Comparison of ENCODE assay signal across 20 cellular contexts in the genomic region with DNA sequence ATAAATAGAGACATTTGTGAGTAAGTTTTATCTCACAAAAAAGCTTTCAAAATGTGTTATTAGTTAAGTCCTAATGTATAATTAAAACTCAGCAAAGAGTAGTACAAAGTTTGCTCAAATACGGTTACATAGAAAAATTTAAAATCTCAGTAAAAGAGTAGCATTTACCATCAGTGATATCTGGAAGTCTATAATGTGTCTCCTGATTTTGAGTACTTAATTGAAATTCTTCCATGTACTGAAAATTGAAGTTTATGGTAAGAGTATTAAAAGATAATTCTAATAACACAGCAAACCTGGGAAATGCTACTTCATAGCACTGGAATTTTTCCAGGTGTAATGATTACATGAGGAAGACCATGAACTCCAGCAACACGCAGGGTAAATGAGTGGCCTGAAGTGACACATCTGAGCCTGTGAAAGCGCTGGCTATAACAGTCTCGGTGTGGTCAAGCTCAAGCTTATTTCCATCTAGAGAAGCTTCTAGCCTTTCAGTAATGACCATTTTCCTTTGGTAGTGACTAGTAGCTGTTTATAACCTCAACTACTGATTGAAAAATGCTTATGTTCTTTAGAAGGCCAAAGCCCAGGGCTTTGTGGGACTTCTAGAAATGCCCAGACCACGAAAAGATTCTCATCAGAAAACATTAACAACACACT.
DNase-seq lines count a peak whose midpoint lies in the region; ATAC-seq, FAIRE-seq and TF ChIP-seq lines count a peak whose summit lies in the region.
"Had no signal": no experiment of that assay in that cellular context is flagged by ENCODE, and none has a peak within 500 bp of the region (broad histone marks: within the 10 kb centered on the region; RNA-seq: fewer than 3 reads in every experiment).

No MANE protein-coding gene starts in this region.

- TF ChIP-seq EP300 in HepG2 (IDR thresholded peaks at IDR 0.05; ENCODE audit: low read depth in 2 of 2, low read length in 2 of 2) (peak in 1 of 2 experiments; percentile 67; a peak in 2 of 4 replicates), HepG2 (CRISPR knock-in tag; IDR thresholded peaks at IDR 0.05; ENCODE audit: borderline replicate concordance) (peak; percentile 31; the same call in 1 of the 2 replicates)

- no peak overlapping the region for H3K4me3 Mint-ChIP-seq in endothelial cell (ENCODE audit: unreplicated experiment)
- H3K4me3 Mint-ChIP-seq: H9 had no signal

- in situ Hi-C loops in HepG2 (cut with HindIII; ENCODE audit: extremely low pct_ligation_motif_present, low pct_unique_long_range_greater_than_20kb): loop anchor here (5.0 kb wide), 1 partner anchor 87 kb away; no protein-coding TSS in a partner anchor

- peaks cover 67% of the 10 kb centered on the region for H3K4me1 ChIP-seq in HepG2 (ENCODE audit: insufficient read depth, low read length)
- H3K4me1 ChIP-seq in smooth muscle cell (ENCODE audit: low read depth): peaks cover 24% of the 10 kb centered on the region
- H3K4me1 ChIP-seq: Peyer's patch had no signal

- CTCF ChIA-PET in HepG2 (lab: Yijun Ruan, JAX; ENCODE audit: low intra/inter-chr PET ratio, low total read pairs): no interaction called here

- 31% methylated on average over 5 of the region's 5 CpGs for WGBS in HepG2 (ENCODE audit: low lambda C conversion rate)
- 73% methylated on average over 5 of the region's 5 CpGs for WGBS in smooth muscle cell (ENCODE audit: low lambda C conversion rate)

- BruUV-seq in HepG2 (replicated peaks; lab: Mats Ljungman, UMichigan): no TSS peak

- H3K4me3 ChIP-seq in HepG2 (replicated peaks in 1 of 3; ENCODE audit: insufficient read depth in 1 of 3, low read depth in 2 of 3, low read length in 3 of 3): peak overlapping the region in 2 of 3 experiments; percentile 25 to 30; a peak in 3 of 6 replicates
- no peak overlapping the region for H3K4me3 ChIP-seq in smooth muscle cell
- H3K4me3 ChIP-seq: Peyer's patch had no signal

- 0 out of 2 replicates have a peak, but pooled peaks have one; percentile 21 for TF ChIP-seq RAD21 in HepG2 (CRISPR knock-in tag; IDR thresholded peaks at IDR 0.05)

- H3K27me3 ChIP-seq in HepG2 (ENCODE audit: control insufficient read depth in 1 of 2, insufficient read depth in 2 of 2, low read length in 2 of 2) (no peaks in the 10 kb centered on the region), smooth muscle cell (ENCODE audit: low read depth) (no peaks in the 10 kb centered on the region)
- H3K27me3 ChIP-seq: Peyer's patch had no signal

- ATAC-seq in HepG2: peak; percentile 98
- no peak for ATAC-seq in HG02642 (IDR thresholded peaks at IDR 0.05; ENCODE audit: poor library complexity, unreplicated experiment)
- ATAC-seq: Right ventricle myocardium inferior had no signal

- DNase-seq in HuH-7.5 (ENCODE audit: low spot score): peak; percentile 29
- DNase-seq in endothelial cell (ENCODE audit: low spot score): no peak
- DNase-seq in HepG2 (ENCODE audit: low spot score): peak; percentile 87
- DNase-seq in smooth muscle cell (lab: John Stamatoyannopoulos, UW; ENCODE audit: unreplicated experiment): no peak
- no peak for DNase-seq in HPDE6-E6E7 (ENCODE audit: extremely low spot score)
- DNase-seq in mucosa of gallbladder (ENCODE audit: low spot score): no peak
- DNase-seq: AML-193, H9, KBM-7, NCI-H1105 treated with DMSO at 0.1 percent for 48 hours, NCI-H1694, NCI-H2081 treated with DMSO at 0.1 percent for 48 hours, NCI-H446 treated with DMSO at 0.1 percent for 48 hours, NCI-H69, Peyer's patch had no signal

- no peaks in the 10 kb centered on the region for H3K36me3 ChIP-seq in HepG2 (replicated peaks in 1 of 2; ENCODE audit: control insufficient read depth in 1 of 2, insufficient read depth in 2 of 2, low read length in 2 of 2)
- no peaks in the 10 kb centered on the region for H3K36me3 ChIP-seq in smooth muscle cell (ENCODE audit: low read depth)
- H3K36me3 ChIP-seq: Peyer's patch had no signal

- no peaks in the 10 kb centered on the region for H3K9me3 Mint-ChIP-seq in endothelial cell (ENCODE audit: unreplicated experiment)
- H3K9me3 Mint-ChIP-seq: H9 had no signal

- POLR2A ChIA-PET in HepG2 (lab: Yijun Ruan, JAX): interaction anchor here (1.2 to 1.8 kb wide), 2 partner anchors 9 to 85 kb away, joined by 3 to 7 read pairs; no protein-coding TSS in a partner anchor

- H3K27ac Mint-ChIP-seq in endothelial cell (ENCODE audit: unreplicated experiment): peak overlapping the region; percentile 26

- H3K4me1 Mint-ChIP-seq in endothelial cell (ENCODE audit: unreplicated experiment): peaks cover 14% of the 10 kb centered on the region

- H4K20me1 ChIP-seq in HepG2 (ENCODE audit: insufficient read depth, low read length) (no peaks in the 10 kb centered on the region), smooth muscle cell (ENCODE audit: low read depth) (no peaks in the 10 kb centered on the region)

- FAIRE-seq in HepG2 (lab: Jason Lieb, UNC): peak; percentile 64
- FAIRE-seq: D721Med, G401.6 had no signal

- no peak for TF ChIP-seq CTCF in endothelial cell (IDR thresholded peaks at IDR 0.05; ENCODE audit: unreplicated experiment)
- no peak for TF ChIP-seq CTCF in HepG2 (CRISPR knock-in tag; IDR thresholded peaks at IDR 0.05)
- no peak for TF ChIP-seq CTCF in smooth muscle cell (IDR thresholded peaks at IDR 0.05; ENCODE audit: borderline replicate concordance, insufficient read depth, poor library complexity, severe bottlenecking)

- H2AFZ ChIP-seq in HepG2 (ENCODE audit: low read length) (no peak overlapping the region), smooth muscle cell (ENCODE audit: low read depth) (no peak overlapping the region)

- intact Hi-C loops in HepG2 (cut with micrococcal nuclease; ENCODE audit: unreplicated experiment): loop anchor here (2.0 to 10.0 kb wide), 4 partner anchors 33 to 310 kb away; no protein-coding TSS in a partner anchor

- no peaks in the 10 kb centered on the region for H3K36me3 Mint-ChIP-seq in endothelial cell (ENCODE audit: low read depth, unreplicated experiment)

- peak in 1 of 2 experiments; percentile 53; a peak in 1 of 4 replicates for TF ChIP-seq POLR2A in HepG2 (IDR thresholded peaks at IDR 0.05; ENCODE audit: insufficient read depth in 1 of 2, low read depth in 2 of 2, low read length in 2 of 2)

- H3K4me2 ChIP-seq in HepG2 (ENCODE audit: low read depth, low read length): peak overlapping the region; percentile 70
- H3K4me2 ChIP-seq in smooth muscle cell: peak overlapping the region; percentile 23

- H3K79me2 ChIP-seq in HepG2 (ENCODE audit: insufficient read depth, low read length) (no peaks in the 10 kb centered on the region), smooth muscle cell (ENCODE audit: low read depth) (no peaks in the 10 kb centered on the region)

- peak overlapping the region; percentile 54 for H3K9ac ChIP-seq in HepG2 (ENCODE audit: insufficient read depth, low read depth, low read length)
- H3K9ac ChIP-seq in smooth muscle cell (ENCODE audit: low read depth): no peak overlapping the region

- no peaks in the 10 kb centered on the region for H3K27me3 Mint-ChIP-seq in endothelial cell (ENCODE audit: unreplicated experiment)

- H3K27ac ChIP-seq in HepG2 (ENCODE audit: extremely low read length, insufficient read depth, low read length) (peak overlapping the region; percentile 82), smooth muscle cell (ENCODE audit: low read depth) (peak overlapping the region; percentile 63)
- H3K27ac ChIP-seq: C4-2B, Peyer's patch had no signal

- no peaks in the 10 kb centered on the region for H3K9me3 ChIP-seq in HepG2 (ENCODE audit: low read length)
- H3K9me3 ChIP-seq in smooth muscle cell (replicated peaks; ENCODE audit: low read depth): no peaks in the 10 kb centered on the region
- H3K9me3 ChIP-seq: Peyer's patch had no signal

- peaks cover 13% of the 10 kb centered on the region for H3F3A ChIP-seq in smooth muscle cell (ENCODE audit: low read depth)

TF ChIP-seq in HepG2, 621 proteins besides CTCF, POLR2A, EP300 and RAD21 (continues in another document):
- no peak for TF ChIP-seq FLYWCH1 (CRISPR knock-in tag; IDR thresholded peaks at IDR 0.05)
- TF ChIP-seq, protein P1, sequence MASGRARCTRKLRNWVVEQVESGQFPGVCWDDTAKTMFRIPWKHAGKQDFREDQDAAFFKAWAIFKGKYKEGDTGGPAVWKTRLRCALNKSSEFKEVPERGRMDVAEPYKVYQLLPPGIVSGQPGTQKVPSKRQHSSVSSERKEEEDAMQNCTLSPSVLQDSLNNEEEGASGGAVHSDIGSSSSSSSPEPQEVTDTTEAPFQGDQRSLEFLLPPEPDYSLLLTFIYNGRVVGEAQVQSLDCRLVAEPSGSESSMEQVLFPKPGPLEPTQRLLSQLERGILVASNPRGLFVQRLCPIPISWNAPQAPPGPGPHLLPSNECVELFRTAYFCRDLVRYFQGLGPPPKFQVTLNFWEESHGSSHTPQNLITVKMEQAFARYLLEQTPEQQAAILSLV (CRISPR knock-in tag; IDR thresholded peaks at IDR 0.05; ENCODE audit: borderline replicate concordance): no peak
- 0 out of 2 replicates have a peak, but pooled peaks have one; percentile 33 for TF ChIP-seq BRCA1 (CRISPR knock-in tag; IDR thresholded peaks at IDR 0.05)
- TF ChIP-seq THAP11 (CRISPR knock-in tag; IDR thresholded peaks at IDR 0.05): no peak
- TF ChIP-seq, protein P2, sequence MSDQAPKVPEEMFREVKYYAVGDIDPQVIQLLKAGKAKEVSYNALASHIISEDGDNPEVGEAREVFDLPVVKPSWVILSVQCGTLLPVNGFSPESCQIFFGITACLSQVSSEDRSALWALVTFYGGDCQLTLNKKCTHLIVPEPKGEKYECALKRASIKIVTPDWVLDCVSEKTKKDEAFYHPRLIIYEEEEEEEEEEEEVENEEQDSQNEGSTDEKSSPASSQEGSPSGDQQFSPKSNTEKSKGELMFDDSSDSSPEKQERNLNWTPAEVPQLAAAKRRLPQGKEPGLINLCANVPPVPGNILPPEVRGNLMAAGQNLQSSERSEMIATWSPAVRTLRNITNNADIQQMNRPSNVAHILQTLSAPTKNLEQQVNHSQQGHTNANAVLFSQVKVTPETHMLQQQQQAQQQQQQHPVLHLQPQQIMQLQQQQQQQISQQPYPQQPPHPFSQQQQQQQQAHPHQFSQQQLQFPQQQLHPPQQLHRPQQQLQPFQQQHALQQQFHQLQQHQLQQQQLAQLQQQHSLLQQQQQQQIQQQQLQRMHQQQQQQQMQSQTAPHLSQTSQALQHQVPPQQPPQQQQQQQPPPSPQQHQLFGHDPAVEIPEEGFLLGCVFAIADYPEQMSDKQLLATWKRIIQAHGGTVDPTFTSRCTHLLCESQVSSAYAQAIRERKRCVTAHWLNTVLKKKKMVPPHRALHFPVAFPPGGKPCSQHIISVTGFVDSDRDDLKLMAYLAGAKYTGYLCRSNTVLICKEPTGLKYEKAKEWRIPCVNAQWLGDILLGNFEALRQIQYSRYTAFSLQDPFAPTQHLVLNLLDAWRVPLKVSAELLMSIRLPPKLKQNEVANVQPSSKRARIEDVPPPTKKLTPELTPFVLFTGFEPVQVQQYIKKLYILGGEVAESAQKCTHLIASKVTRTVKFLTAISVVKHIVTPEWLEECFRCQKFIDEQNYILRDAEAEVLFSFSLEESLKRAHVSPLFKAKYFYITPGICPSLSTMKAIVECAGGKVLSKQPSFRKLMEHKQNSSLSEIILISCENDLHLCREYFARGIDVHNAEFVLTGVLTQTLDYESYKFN (CRISPR knock-in tag; conservative IDR thresholded peaks at IDR 0.05): peak; percentile 78; the same call in 1 of the 2 replicates
- peak; percentile 51; the same call in 1 of the 2 replicates for TF ChIP-seq SOX5 (CRISPR knock-in tag; IDR thresholded peaks at IDR 0.05; ENCODE audit: borderline replicate concordance)
- no peak for TF ChIP-seq SETDB1 (CRISPR knock-in tag; IDR thresholded peaks at IDR 0.05; ENCODE audit: borderline replicate concordance)

Comparison
In these comparisons a context has a peak if more than half of its experiments do, and no peak if none do; other contexts are left out.
1. DNase-seq: peak in HuH-7.5 (single experiment) and HepG2 (single experiment); none in endothelial cell (single experiment), smooth muscle cell (single experiment), HPDE6-E6E7 (single experiment) and mucosa of gallbladder (single experiment).